In genomic region chr13:62014299-62014698, GRCh38 we compare ENCODE assay signal across 10 cellular contexts.
DNase-seq lines count a peak whose midpoint lies in the region; TF ChIP-seq lines count a peak whose summit lies in the region.
"Had no signal": no experiment of that assay in that cellular context is flagged by ENCODE, and none has a peak within 500 bp of the region (broad histone marks: within the 10 kb centered on the region; RNA-seq: fewer than 3 reads in every experiment).

No MANE protein-coding gene starts in this region.

- H3K4me1 ChIP-seq in A673 (ENCODE audit: insufficient read depth, low read length, poor library complexity, severe bottlenecking) (no peaks in the 10 kb centered on the region), fibroblast of lung (ENCODE audit: control insufficient read depth, extremely low read depth, insufficient read depth, low read length) (no peaks in the 10 kb centered on the region), suprapubic skin (no peaks in the 10 kb centered on the region), transverse colon (no peaks in the 10 kb centered on the region)

- H3K27ac Mint-ChIP-seq in activated naive CD8-positive, alpha-beta T cell treated with anti-CD3 and anti-CD28 coated beads for 36 hours = no peak overlapping the region
- H3K27ac Mint-ChIP-seq: T-helper 1 cell treated with Interleukin-12 subunit alpha and Interleukin-12 subunit beta and Interleukin-4 antibody, amounts not matched to agents 30 μg/mL and 1 μg/mL, for 36 hours had no signal

- no peak overlapping the region for H3K9ac ChIP-seq in fibroblast of lung (ENCODE audit: insufficient read depth, low read length)

- no peaks in the 10 kb centered on the region for H4K20me1 ChIP-seq in fibroblast of lung (ENCODE audit: control insufficient read depth, extremely low read depth, insufficient read depth, low read length)

- H3K79me2 ChIP-seq in fibroblast of lung (ENCODE audit: control insufficient read depth, insufficient read depth, low read length) = no peaks in the 10 kb centered on the region

- H3K4me3 Mint-ChIP-seq in activated naive CD8-positive, alpha-beta T cell treated with anti-CD3 and anti-CD28 coated beads for 36 hours = no peak overlapping the region
- H3K4me3 Mint-ChIP-seq: T-helper 1 cell treated with Interleukin-12 subunit alpha and Interleukin-12 subunit beta and Interleukin-4 antibody, amounts not matched to agents 30 μg/mL and 1 μg/mL, for 36 hours had no signal

- H3K27me3 ChIP-seq in A673 (replicated peaks; ENCODE audit: insufficient read depth, low read depth, low read length, poor library complexity) (no peaks in the 10 kb centered on the region), fibroblast of lung (ENCODE audit: control insufficient read depth, insufficient read depth, low read length) (no peaks in the 10 kb centered on the region), suprapubic skin (no peaks in the 10 kb centered on the region), transverse colon (no peaks in the 10 kb centered on the region)

- POLR2A ChIA-PET in A673 (lab: Charles Lee; ENCODE audit: low non-redundant PET) = no interaction called here

- H3K4me3 ChIP-seq in A673 (ENCODE audit: low read depth, low read length, poor library complexity, severe bottlenecking) (no peak overlapping the region), fibroblast of lung (replicated peaks in 1 of 4; ENCODE audit: control extremely low read depth in 1 of 4, insufficient read depth in 1 of 4, low read depth in 3 of 4, low read length in 4 of 4) (peak overlapping the region in 1 of 4 experiments; percentile 59), suprapubic skin (no peak overlapping the region), transverse colon (no peak overlapping the region)

- BruUV-seq in A673 (replicated peaks; lab: Mats Ljungman, UMichigan) = no TSS peak

- no peaks in the 10 kb centered on the region for H3K4me1 Mint-ChIP-seq in activated naive CD8-positive, alpha-beta T cell treated with anti-CD3 and anti-CD28 coated beads for 36 hours

- TF ChIP-seq CTCF in A673 (conservative IDR thresholded peaks at IDR 0.05; ENCODE audit: low read depth, low read length) (peak; percentile 59), fibroblast of lung (conservative IDR thresholded peaks at IDR 0.05 in 1 of 2, IDR thresholded peaks at IDR 0.05 in 1 of 2; ENCODE audit: low read depth in 1 of 2, low read length in 2 of 2) (no peak), suprapubic skin (IDR thresholded peaks at IDR 0.05) (no peak), transverse colon (IDR thresholded peaks at IDR 0.05) (no peak)

- peak; percentile 64 for DNase-seq in A673 (ENCODE audit: low spot score)
- DNase-seq in OCI-M1 (lab: John Stamatoyannopoulos, UW) = peak; percentile 81
- DNase-seq in fibroblast of lung (ENCODE audit: low read depth in 2 of 2) = peak; percentile 2 to 57
- no peak for DNase-seq in activated naive CD8-positive, alpha-beta T cell treated with anti-CD3 and anti-CD28 coated beads for 36 hours
- no peak for DNase-seq in suprapubic skin (ENCODE audit: low spot score in 2 of 2)
- no peak for DNase-seq in substantia nigra (lab: John Stamatoyannopoulos, UW)
- no peak for DNase-seq in transverse colon
- DNase-seq: occipital lobe had no signal

- no peaks in the 10 kb centered on the region for H3K36me3 Mint-ChIP-seq in activated naive CD8-positive, alpha-beta T cell treated with anti-CD3 and anti-CD28 coated beads for 36 hours

- in situ Hi-C loops in transverse colon (cut with MboI; ENCODE audit: low pct_ligation_motif_present in 1 of 4, low pct_unique_long_range_greater_than_20kb in 1 of 4, low sequenced_read_pairs in 3 of 4) = no loop called here

- no peak for TF ChIP-seq POLR2A in suprapubic skin (IDR thresholded peaks at IDR 0.05)
- no peak for TF ChIP-seq POLR2A in transverse colon (IDR thresholded peaks at IDR 0.05)

- no peaks in the 10 kb centered on the region for H3K27me3 Mint-ChIP-seq in activated naive CD8-positive, alpha-beta T cell treated with anti-CD3 and anti-CD28 coated beads for 36 hours

- no peaks in the 10 kb centered on the region for H3K36me3 ChIP-seq in A673 (ENCODE audit: insufficient read depth, low read length, poor library complexity, severe bottlenecking)
- H3K36me3 ChIP-seq in fibroblast of lung (ENCODE audit: control insufficient read depth, insufficient read depth, low read length) = no peaks in the 10 kb centered on the region
- H3K36me3 ChIP-seq in suprapubic skin = no peaks in the 10 kb centered on the region
- H3K36me3 ChIP-seq in transverse colon = no peaks in the 10 kb centered on the region

- no peaks in the 10 kb centered on the region for H3K9me3 Mint-ChIP-seq in activated naive CD8-positive, alpha-beta T cell treated with anti-CD3 and anti-CD28 coated beads for 36 hours
- H3K9me3 Mint-ChIP-seq: T-helper 1 cell treated with Interleukin-12 subunit alpha and Interleukin-12 subunit beta and Interleukin-4 antibody, amounts not matched to agents 30 μg/mL and 1 μg/mL, for 36 hours had no signal

- no peak overlapping the region for H2AFZ ChIP-seq in fibroblast of lung (ENCODE audit: low read length)

- no peak for TF ChIP-seq EP300 in Ishikawa (IDR thresholded peaks at IDR 0.05; ENCODE audit: borderline replicate concordance)
- TF ChIP-seq EP300 in suprapubic skin (IDR thresholded peaks at IDR 0.05) = no peak
- TF ChIP-seq EP300 in transverse colon (IDR thresholded peaks at IDR 0.05; ENCODE audit: low read depth) = no peak

- H3K4me2 ChIP-seq in fibroblast of lung (ENCODE audit: extremely low read depth, insufficient read depth, low read length) = no peak overlapping the region

- H3K27ac ChIP-seq in A673 (ENCODE audit: low read depth, low read length, poor library complexity, severe bottlenecking) (no peak overlapping the region), fibroblast of lung (ENCODE audit: insufficient read depth, low read length) (no peak overlapping the region), suprapubic skin (no peak overlapping the region), substantia nigra (ENCODE audit: low read depth, low read length, poor library complexity, severe bottlenecking) (no peak overlapping the region), transverse colon (no peak overlapping the region)

- CTCF ChIA-PET in A673 (lab: Charles Lee) = no interaction called here

- 25% methylated on average over 3 of the region's 3 CpGs for WGBS in suprapubic skin
- WGBS in transverse colon (ENCODE audit: low coverage in 1 of 2), 2 donors = 34 to 42% methylated on average over 2 to 3 of the region's 3 CpGs

- H3K9me3 ChIP-seq in A673 (ENCODE audit: low read depth, low read length, poor library complexity, severe bottlenecking) (no peaks in the 10 kb centered on the region), fibroblast of lung (ENCODE audit: control insufficient read depth, insufficient read depth, low read depth, low read length) (no peaks in the 10 kb centered on the region), suprapubic skin (no peaks in the 10 kb centered on the region), transverse colon (no peaks in the 10 kb centered on the region)

- intact Hi-C loops in A673 (cut with micrococcal nuclease; ENCODE audit: unreplicated experiment) (loop anchor here (5.0 kb wide), 2 partner anchors 103 to 343 kb away; no protein-coding TSS in a partner anchor), transverse colon (cut with DNase I; ENCODE audit: low total_unique reads) (no loop called here)

- TF ChIP-seq RAD21 in Ishikawa (IDR thresholded peaks at IDR 0.05; ENCODE audit: low read depth) = peak; percentile 50

TF ChIP-seq in Ishikawa, 13 proteins besides CTCF, POLR2A, EP300 and RAD21:
- no peak for TF ChIP-seq USF1 (IDR thresholded peaks at IDR 0.05)
- TF ChIP-seq CEBPB (IDR thresholded peaks at IDR 0.05) = no peak

Comparison
In these comparisons a context has a peak if more than half of its experiments do, and no peak if none do; other contexts are left out.
1. DNase-seq: peak in A673 (single experiment), OCI-M1 (single experiment) and fibroblast of lung (2 of 2); none in activated naive CD8-positive, alpha-beta T cell treated with anti-CD3 and anti-CD28 coated beads for 36 hours (single experiment), suprapubic skin (0 of 2), substantia nigra (0 of 49) and transverse colon (single experiment).